ENCODE assay signal across 2 cellular contexts in genomic region chr6:16712931-16713484, GRCh38.
TF ChIP-seq lines count a peak whose summit lies in the region.

No MANE protein-coding gene starts in this region.

TF ChIP-seq in HCT116, 20 proteins besides CTCF, POLR2A, EP300 and RAD21:
- TF ChIP-seq EZH2phosphoT487 (IDR thresholded peaks at IDR 0.05; ENCODE audit: borderline replicate concordance) (no peak), ELF1 (IDR thresholded peaks at IDR 0.05; ENCODE audit: borderline replicate concordance, low read depth) (no peak), YY1 (IDR thresholded peaks at IDR 0.05; ENCODE audit: extremely low read depth, insufficient replicate concordance, low read depth, low read length) (peak; percentile 19), ATF3 (IDR thresholded peaks at IDR 0.05) (peak; percentile 87), SP1 (IDR thresholded peaks at IDR 0.05; ENCODE audit: low read depth) (peak; percentile 95), CEBPB (IDR thresholded peaks at IDR 0.05; ENCODE audit: low read depth) (peak; percentile 99), JUND (IDR thresholded peaks at IDR 0.05) (peak; percentile 98), CBX3 (IDR thresholded peaks at IDR 0.05; ENCODE audit: low read depth) (peak; percentile 61; the same call in 1 of the 2 replicates), MAX (IDR thresholded peaks at IDR 0.05) (peak; percentile 79), EGR1 (IDR thresholded peaks at IDR 0.05; ENCODE audit: low read depth) (peak; percentile 72; the same call in 1 of the 2 replicates), POLR2AphosphoS5 (IDR thresholded peaks at IDR 0.05; ENCODE audit: low read depth, low read length) (peak; percentile 68; the same call in 1 of the 2 replicates), SIN3A (IDR thresholded peaks at IDR 0.05; ENCODE audit: low read depth) (peak; percentile 71; the same call in 1 of the 2 replicates), EZH2 (IDR thresholded peaks at IDR 0.05) (no peak), SRF (IDR thresholded peaks at IDR 0.05; ENCODE audit: low read depth) (peak; percentile 79), FOSL1 (IDR thresholded peaks at IDR 0.05; ENCODE audit: low read depth) (peak; percentile 99)
TF ChIP-seq in HCT116: peak in this region for 12.

TF ChIP-seq in K562, 482 proteins besides CTCF, POLR2A, EP300 and RAD21 (continues in another document):
- peak; percentile 83 for TF ChIP-seq SMARCA4 (IDR thresholded peaks at IDR 0.05)
- peak; percentile 47; the same call in 1 of the 2 replicates for TF ChIP-seq CUX1 (CRISPR knock-in tag; IDR thresholded peaks at IDR 0.05)
- TF ChIP-seq JUN (IDR thresholded peaks at IDR 0.05; ENCODE audit: borderline replicate concordance, low read depth, low read length): peak; percentile 88
- no peak for TF ChIP-seq JUN (CRISPR knock-in tag; IDR thresholded peaks at IDR 0.05; ENCODE audit: borderline replicate concordance)
- no peak for TF ChIP-seq CBX2 (IDR thresholded peaks at IDR 0.05; ENCODE audit: insufficient read depth, low read length, poor library complexity, severe bottlenecking)
- no peak for TF ChIP-seq ATF1 (CRISPR knock-in tag; IDR thresholded peaks at IDR 0.05)
- TF ChIP-seq ATF1 (tag; IDR thresholded peaks at IDR 0.05): 0 out of 2 replicates have a peak, but pooled peaks have one; percentile 12
- TF ChIP-seq DPF2 (IDR thresholded peaks at IDR 0.05): peak; percentile 71
- TF ChIP-seq FOSL1 (tag; conservative IDR thresholded peaks at IDR 0.05): peak; percentile 98
- no peak for TF ChIP-seq ZC3H8 (IDR thresholded peaks at IDR 0.05)
- TF ChIP-seq TAF9B (IDR thresholded peaks at IDR 0.05; ENCODE audit: partially characterized antibody): no peak
- TF ChIP-seq FOS (IDR thresholded peaks at IDR 0.05; ENCODE audit: extremely low read depth, insufficient read length): peak; percentile 32
- peak; percentile 81 for TF ChIP-seq CBFA2T3 (IDR thresholded peaks at IDR 0.05)
- 0 out of 2 replicates have a peak, but pooled peaks have one; percentile 11 for TF ChIP-seq ATF7 (IDR thresholded peaks at IDR 0.05)
- TF ChIP-seq CBFA2T2 (conservative IDR thresholded peaks at IDR 0.05): peak; percentile 67
- no peak for TF ChIP-seq FOXP1 (CRISPR knock-in tag; IDR thresholded peaks at IDR 0.05)
- TF ChIP-seq ZNF133 (CRISPR knock-in tag; IDR thresholded peaks at IDR 0.05): no peak
- peak; percentile 73; the same call in 1 of the 2 replicates for TF ChIP-seq TEAD4 (IDR thresholded peaks at IDR 0.05; ENCODE audit: low read length)
- TF ChIP-seq TEAD4 (CRISPR knock-in tag; IDR thresholded peaks at IDR 0.05; ENCODE audit: borderline replicate concordance): no peak
- peak in 1 of 2 experiments; percentile 26; a peak in 1 of 4 replicates for TF ChIP-seq KDM1A (IDR thresholded peaks at IDR 0.05)
- TF ChIP-seq C11orf30 (IDR thresholded peaks at IDR 0.05; ENCODE audit: low read depth): peak; percentile 44
- no peak for TF ChIP-seq ELF2 (CRISPR knock-in tag; IDR thresholded peaks at IDR 0.05)
- TF ChIP-seq JUND (IDR thresholded peaks at IDR 0.05; ENCODE audit: borderline replicate concordance, low read depth, low read length): peak; percentile 86
- TF ChIP-seq JUND (tag; IDR thresholded peaks at IDR 0.05; ENCODE audit: borderline replicate concordance, low read depth, low read length): peak; percentile 90
- TF ChIP-seq ZFP30 (CRISPR knock-in tag; IDR thresholded peaks at IDR 0.05; ENCODE audit: borderline replicate concordance): no peak
- no peak for TF ChIP-seq WHSC1 (IDR thresholded peaks at IDR 0.05; ENCODE audit: low read length)
- no peak for TF ChIP-seq EWSR1 (IDR thresholded peaks at IDR 0.05; ENCODE audit: borderline replicate concordance, low read depth, partially characterized antibody)
- no peak for TF ChIP-seq CHD7 (IDR thresholded peaks at IDR 0.05; ENCODE audit: low read depth, low read length)
- TF ChIP-seq SMARCC2 (IDR thresholded peaks at IDR 0.05; ENCODE audit: low read depth): peak; percentile 76; the same call in 1 of the 2 replicates
- TF ChIP-seq CEBPG (CRISPR knock-in tag; IDR thresholded peaks at IDR 0.05): peak; percentile 29
- peak; percentile 66 to 96 for TF ChIP-seq CEBPG (tag; conservative IDR thresholded peaks at IDR 0.05 in 1 of 2, IDR thresholded peaks at IDR 0.05 in 1 of 2)
- no peak for TF ChIP-seq ARID3A (IDR thresholded peaks at IDR 0.05; ENCODE audit: borderline replicate concordance, low read depth, low read length)
- TF ChIP-seq POLR2H (tag; IDR thresholded peaks at IDR 0.05; ENCODE audit: low read depth): no peak
- TF ChIP-seq TAL1 (IDR thresholded peaks at IDR 0.05): peak; percentile 70
- TF ChIP-seq LEF1 (IDR thresholded peaks at IDR 0.05): no peak
- no peak for TF ChIP-seq USF1 (CRISPR knock-in tag; IDR thresholded peaks at IDR 0.05)
- peak; percentile 64 to 77; a peak in 2 of 4 replicates for TF ChIP-seq TRIM24 (IDR thresholded peaks at IDR 0.05)
- TF ChIP-seq TRIM28 (IDR thresholded peaks at IDR 0.05): no peak
- TF ChIP-seq SMARCE1 (IDR thresholded peaks at IDR 0.05): peak; percentile 83
